In the genomic region with DNA sequence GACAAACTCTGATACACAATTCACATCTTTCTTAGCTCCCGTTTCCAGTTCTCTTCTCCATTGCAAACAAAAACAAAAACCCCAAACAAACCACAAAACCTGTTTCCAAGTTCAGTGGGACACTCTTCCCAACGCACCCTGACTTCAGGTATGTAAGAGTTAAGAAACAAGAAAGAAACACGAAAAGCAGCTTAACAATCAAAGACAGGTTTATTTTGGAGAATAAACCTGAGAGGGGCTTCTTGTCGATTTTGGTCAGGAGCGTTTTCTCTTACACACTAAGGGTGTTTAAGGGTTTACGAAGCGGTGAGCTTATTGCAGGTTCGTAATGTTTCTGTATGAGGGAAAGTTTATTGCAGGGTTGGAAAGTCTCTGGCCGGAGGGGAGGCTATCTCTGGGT, we compare ENCODE assay signal across 1 cellular context.
A peak's percentile ranks its signal among the peaks of the same experiment; 100 is the strongest.
TF ChIP-seq lines count a peak whose summit lies in the region.

No MANE protein-coding gene starts in this region.

TF ChIP-seq in K562, 482 proteins besides CTCF, POLR2A, EP300 and RAD21:
- TF ChIP-seq CHD1 (IDR thresholded peaks at IDR 0.05; ENCODE audit: low read length) (no peak), ZKSCAN1 (IDR thresholded peaks at IDR 0.05; ENCODE audit: low read depth, low read length) (no peak), POLR3A (IDR thresholded peaks at IDR 0.05; ENCODE audit: borderline replicate concordance, extremely low read depth, insufficient read depth, insufficient read length) (no peak), STAT5B (CRISPR knock-in tag; IDR thresholded peaks at IDR 0.05) (no peak), CBX2 (IDR thresholded peaks at IDR 0.05; ENCODE audit: insufficient read depth, low read length, poor library complexity, severe bottlenecking) (no peak), ZNF507 (tag; conservative IDR thresholded peaks at IDR 0.05) (no peak), TRIM28 (IDR thresholded peaks at IDR 0.05) (peak; percentile 39; the same call in 1 of the 2 replicates), ZBTB17 (CRISPR knock-in tag; IDR thresholded peaks at IDR 0.05) (no peak), RBM39 (optimal IDR thresholded peaks at IDR 0.05; ENCODE audit: low read depth, low read length) (no peak), ZNF324 (CRISPR knock-in tag; IDR thresholded peaks at IDR 0.05) (no peak), PYGO2 (tag; IDR thresholded peaks at IDR 0.05) (no peak), ATF4 (CRISPR knock-in tag; IDR thresholded peaks at IDR 0.05) (no peak), JUNB (CRISPR knock-in tag; conservative IDR thresholded peaks at IDR 0.05) (no peak), TCF7 (IDR thresholded peaks at IDR 0.05; ENCODE audit: borderline replicate concordance) (no peak), HLTF (IDR thresholded peaks at IDR 0.05) (peak; percentile 97), ZNF12 (CRISPR knock-in tag; IDR thresholded peaks at IDR 0.05) (no peak), CBX3 (IDR thresholded peaks at IDR 0.05; ENCODE audit: borderline replicate concordance in 1 of 2, low read length in 2 of 2) (peak in 1 of 2 experiments; percentile 12; a peak in 1 of 3 replicates)
- TF ChIP-seq, protein P1, sequence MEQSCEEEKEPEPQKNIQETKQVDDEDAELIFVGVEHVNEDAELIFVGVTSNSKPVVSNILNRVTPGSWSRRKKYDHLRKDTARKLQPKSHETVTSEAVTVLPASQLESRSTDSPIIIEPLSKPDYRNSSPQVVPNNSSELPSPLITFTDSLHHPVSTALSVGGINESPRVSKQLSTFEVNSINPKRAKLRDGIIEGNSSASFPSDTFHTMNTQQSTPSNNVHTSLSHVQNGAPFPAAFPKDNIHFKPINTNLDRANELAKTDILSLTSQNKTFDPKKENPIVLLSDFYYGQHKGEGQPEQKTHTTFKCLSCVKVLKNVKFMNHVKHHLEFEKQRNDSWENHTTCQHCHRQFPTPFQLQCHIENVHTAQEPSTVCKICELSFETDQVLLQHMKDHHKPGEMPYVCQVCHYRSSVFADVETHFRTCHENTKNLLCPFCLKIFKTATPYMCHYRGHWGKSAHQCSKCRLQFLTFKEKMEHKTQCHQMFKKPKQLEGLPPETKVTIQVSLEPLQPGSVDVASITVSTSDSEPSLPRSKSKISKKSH (CRISPR knock-in tag; IDR thresholded peaks at IDR 0.05), result no peak
